11 cellular contexts compared by ENCODE assay signal in the genomic region with DNA sequence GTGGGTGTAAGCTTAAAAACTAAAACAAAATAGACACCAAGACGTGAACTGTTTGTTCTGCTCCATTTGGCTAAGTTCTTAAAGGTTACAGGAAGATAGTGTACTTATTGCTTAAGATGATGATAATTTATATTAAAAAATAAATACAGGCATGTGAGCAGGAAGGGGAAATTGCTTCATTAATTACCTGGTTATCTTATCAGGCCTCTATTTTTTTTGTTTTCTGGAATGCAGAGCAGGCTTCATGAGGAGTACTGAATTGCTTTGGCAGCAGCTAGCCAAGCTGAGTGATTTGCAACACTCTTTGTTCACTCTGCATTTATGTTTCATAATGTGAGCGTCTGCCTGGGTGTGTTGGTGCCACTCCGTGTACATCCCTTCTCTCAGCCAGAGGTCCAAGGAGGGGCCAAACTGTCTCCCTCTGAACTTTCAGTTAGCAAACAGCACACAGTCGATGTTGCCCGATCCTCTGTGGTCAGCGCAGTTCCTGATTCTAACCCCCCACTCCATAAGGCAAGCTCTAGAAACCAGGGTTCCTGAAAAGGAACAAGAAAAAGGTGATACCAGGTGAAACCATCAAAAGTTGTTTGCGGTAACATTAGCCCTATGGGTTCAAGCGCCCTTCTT.
A peak's percentile ranks its signal among the peaks of the same experiment; 100 is the strongest.
DNase-seq lines count a peak whose midpoint lies in the region; ATAC-seq and TF ChIP-seq lines count a peak whose summit lies in the region.
"Had no signal": no experiment of that assay in that cellular context is flagged by ENCODE, and none has a peak within 500 bp of the region (broad histone marks: within the 10 kb centered on the region; RNA-seq: fewer than 3 reads in every experiment).

No MANE protein-coding gene starts in this region.

- TF ChIP-seq POLR2A in esophagus muscularis mucosa (IDR thresholded peaks at IDR 0.05; ENCODE audit: low read depth) (no peak), uterus (IDR thresholded peaks at IDR 0.05) (no peak), breast epithelium (IDR thresholded peaks at IDR 0.05) (no peak)

- no peak for DNase-seq in Right ventricle myocardium inferior (ENCODE audit: missing footprints)
- DNase-seq in cardiac septum (ENCODE audit: low spot score) = no peak
- no peak for DNase-seq in esophagus muscularis mucosa (ENCODE audit: extremely low spot score)
- DNase-seq in mucosa of gallbladder (ENCODE audit: low spot score) = peak; percentile 40
- DNase-seq in uterus = peak; percentile 47 to 58
- no peak for DNase-seq in medulla oblongata (ENCODE audit: extremely low spot score)
- DNase-seq in breast epithelium (ENCODE audit: low spot score in 2 of 2) = no peak
- DNase-seq: activated naive CD4-positive, alpha-beta T cell; GF-D8 had no signal

- no peaks in the 10 kb centered on the region for H3K36me3 ChIP-seq in esophagus muscularis mucosa
- no peaks in the 10 kb centered on the region for H3K36me3 ChIP-seq in uterus
- H3K36me3 ChIP-seq in breast epithelium = no peaks in the 10 kb centered on the region

- H3K27ac ChIP-seq in esophagus muscularis mucosa (replicated peaks in 1 of 4) (peak overlapping the region; percentile 30 to 58 (median 38)), uterus (peak overlapping the region; percentile 5 to 59), breast epithelium (peak overlapping the region in 1 of 2 donors; percentile 39)
- H3K27ac ChIP-seq: KMS-11 had no signal

- H3K27me3 ChIP-seq in esophagus muscularis mucosa (no peaks in the 10 kb centered on the region), uterus (no peaks in the 10 kb centered on the region), breast epithelium (no peaks in the 10 kb centered on the region)

- no peaks in the 10 kb centered on the region for H3K9me3 ChIP-seq in esophagus muscularis mucosa
- H3K9me3 ChIP-seq in uterus = no peaks in the 10 kb centered on the region
- no peaks in the 10 kb centered on the region for H3K9me3 ChIP-seq in breast epithelium

- TF ChIP-seq CTCF in esophagus muscularis mucosa (IDR thresholded peaks at IDR 0.05) = no peak
- no peak for TF ChIP-seq CTCF in uterus (IDR thresholded peaks at IDR 0.05)
- no peak for TF ChIP-seq CTCF in breast epithelium (IDR thresholded peaks at IDR 0.05)

- 56% methylated on average over 8 of the region's 8 CpGs for WGBS in esophagus muscularis mucosa

- intact Hi-C loops in Right ventricle myocardium inferior (cut with DNase I) (loop anchor here (5.0 to 10.0 kb wide), 3 partner anchors 190 to 347 kb away; partner anchors contain the start of gene SPRY1), cardiac septum (cut with DNase I) (loop anchor here (5.0 to 10.0 kb wide), 3 partner anchors 70 to 347 kb away; partner anchors contain the start of gene SPRY1), esophagus muscularis mucosa (cut with DNase I) (no loop called here), uterus (cut with DNase I; ENCODE audit: low total_unique reads) (no loop called here), breast epithelium (cut with DNase I; ENCODE audit: low total_unique reads) (no loop called here)

- H3K4me1 ChIP-seq in esophagus muscularis mucosa (peaks cover 14 to 18% (median 15%) of the 10 kb centered on the region in 4 donors), uterus (no peaks in the 10 kb centered on the region), breast epithelium (no peaks in the 10 kb centered on the region)

- no peak overlapping the region for H3K4me3 ChIP-seq in esophagus muscularis mucosa
- H3K4me3 ChIP-seq in uterus = no peak overlapping the region
- H3K4me3 ChIP-seq in breast epithelium = no peak overlapping the region

- no peak for TF ChIP-seq EP300 in esophagus muscularis mucosa (IDR thresholded peaks at IDR 0.05)

- ATAC-seq in Right ventricle myocardium inferior = peak; percentile 75
- no peak for ATAC-seq in HG03342 (IDR thresholded peaks at IDR 0.05; ENCODE audit: unreplicated experiment)

Comparison
In these comparisons a context has a peak if more than half of its experiments do, and no peak if none do; other contexts are left out.
1. DNase-seq: peak in mucosa of gallbladder (single experiment) and uterus (2 of 2); none in Right ventricle myocardium inferior (single experiment), cardiac septum (single experiment), esophagus muscularis mucosa (single experiment), medulla oblongata (single experiment) and breast epithelium (0 of 2).
2. intact Hi-C loops: an anchor here in Right ventricle myocardium inferior (5.0 to 10.0 kb wide) and cardiac septum (5.0 to 10.0 kb wide); none called in esophagus muscularis mucosa, uterus and breast epithelium.